Comparison of ENCODE assay signal across 8 cellular contexts in genomic region chrX:70664726-70665125, GRCh38.
DNase-seq lines count a peak whose midpoint lies in the region; ATAC-seq lines count a peak whose summit lies in the region.

No MANE protein-coding gene starts in this region.

- peak; percentile 20 to 30 for DNase-seq in NCI-H2081 (lab: John Stamatoyannopoulos, UW)
- no peak for DNase-seq in NCI-H2081 treated with DMSO at 0.1 percent for 48 hours (lab: John Stamatoyannopoulos, UW)
- peak; percentile 65 for DNase-seq in Karpas-422
- DNase-seq in amniotic stem cell (lab: John Stamatoyannopoulos, UW), result peak; percentile 13
- DNase-seq in lung microvascular endothelial cell (ENCODE audit: low read depth in 2 of 2), result peak; percentile 39 to 52
- no peak for DNase-seq in NCI-H1048 (lab: John Stamatoyannopoulos, UW)

- H3K9me3 ChIP-seq in Karpas-422 (ENCODE audit: low read length), result no peaks in the 10 kb centered on the region

- H3K36me3 ChIP-seq in Karpas-422 (ENCODE audit: insufficient read depth, low read length), result no peaks in the 10 kb centered on the region

- no peaks in the 10 kb centered on the region for H3K9me2 ChIP-seq in Karpas-422 (replicated peaks; ENCODE audit: insufficient read depth, low read length)

- no peak overlapping the region for H3K4me3 ChIP-seq in Karpas-422 (ENCODE audit: low read length)

- no peaks in the 10 kb centered on the region for H4K20me1 ChIP-seq in Karpas-422 (ENCODE audit: insufficient read depth, low read depth, low read length)

- no peak overlapping the region for H3K27ac ChIP-seq in Karpas-422 (ENCODE audit: low read length)

- H3K9ac ChIP-seq in Karpas-422 (ENCODE audit: low read length), result no peak overlapping the region

- no peak overlapping the region for H3K4me2 ChIP-seq in Karpas-422 (ENCODE audit: low read depth, low read length, poor library complexity, severe bottlenecking)

- no peaks in the 10 kb centered on the region for H3K4me1 ChIP-seq in Karpas-422 (ENCODE audit: low read length)

- H3K79me2 ChIP-seq in Karpas-422 (ENCODE audit: low read length), result no peaks in the 10 kb centered on the region

- no peak overlapping the region for H2AFZ ChIP-seq in Karpas-422 (ENCODE audit: low read length)

- ATAC-seq in HG03439 (IDR thresholded peaks at IDR 0.05; ENCODE audit: unreplicated experiment) (no peak), HG02852 (IDR thresholded peaks at IDR 0.05; ENCODE audit: unreplicated experiment) (no peak)

- H3K27me3 ChIP-seq in Karpas-422 (ENCODE audit: low read length), result no peaks in the 10 kb centered on the region

Comparison
In these comparisons a context has a peak if more than half of its experiments do, and no peak if none do; other contexts are left out.
1. DNase-seq: peak in NCI-H2081 (2 of 2), Karpas-422 (single experiment), amniotic stem cell (single experiment) and lung microvascular endothelial cell (2 of 2); none in NCI-H2081 treated with DMSO at 0.1 percent for 48 hours (single experiment) and NCI-H1048 (single experiment).